ENCODE assay signal across 9 cellular contexts in genomic region chr11:61696602-61697001, GRCh38. TPM values are rescaled to one million over a fixed set of nuclear protein-coding genes. Genes with fewer than 3 reads are reported as not detected.
A peak's percentile ranks its signal among the peaks of the same experiment; 100 is the strongest.
DNase-seq lines count a peak whose midpoint lies in the region; ATAC-seq, FAIRE-seq and TF ChIP-seq lines count a peak whose summit lies in the region.
"Had no signal": no experiment of that assay in that cellular context is flagged by ENCODE, and none has a peak within 500 bp of the region (broad histone marks: within the 10 kb centered on the region; RNA-seq: fewer than 3 reads in every experiment).

No MANE protein-coding gene starts in this region.

- H3K9me3 ChIP-seq in SK-N-SH, result no peaks in the 10 kb centered on the region
- H3K9me3 ChIP-seq in kidney (ENCODE audit: control insufficient read depth in 1 of 2, low read length in 2 of 2), result no peaks in the 10 kb centered on the region
- no peaks in the 10 kb centered on the region for H3K9me3 ChIP-seq in stomach smooth muscle (ENCODE audit: control insufficient read depth in 2 of 2, low read length in 2 of 2)
- H3K9me3 ChIP-seq: ovary had no signal

- no peak overlapping the region for H2AFZ ChIP-seq in SK-N-SH (ENCODE audit: low read depth)

- H3K4me3 ChIP-seq in SK-N-SH (ENCODE audit: low read depth in 2 of 2, low read length in 1 of 2) (no peak overlapping the region), kidney (ENCODE audit: low read length in 2 of 2) (no peak overlapping the region), stomach smooth muscle (ENCODE audit: low read length in 2 of 2) (no peak overlapping the region)
- H3K4me3 ChIP-seq: ovary had no signal

- intact Hi-C loops in kidney (cut with DNase I), result no loop called here

- WGBS in SK-N-SH (ENCODE audit: low lambda C conversion rate), result 85% methylated on average over 3 of the region's 8 CpGs
- WGBS in adipose tissue, 3 donors, result 46 to 73% (median 64%) methylated on average over 7 to 8 of the region's 8 CpGs

- CTCF ChIA-PET in SK-N-SH (lab: Yijun Ruan, JAX), result interaction anchor here (2.6 kb wide), 1 partner anchor 37 kb away, joined by 12 read pairs; no protein-coding TSS in a partner anchor

- no peak for TF ChIP-seq RAD21 in SK-N-SH (IDR thresholded peaks at IDR 0.05; ENCODE audit: low read length)

- no peaks in the 10 kb centered on the region for H3F3A ChIP-seq in SK-N-SH (replicated peaks; ENCODE audit: insufficient read depth)

- no peak for FAIRE-seq in kidney (lab: Jason Lieb, UNC)

- H3K79me2 ChIP-seq in SK-N-SH (ENCODE audit: insufficient read depth), result no peaks in the 10 kb centered on the region

- H3K4me1 ChIP-seq in SK-N-SH (ENCODE audit: control insufficient read depth in 1 of 2, insufficient read depth in 2 of 2, low read depth in 1 of 2, low read length in 1 of 2) (peaks cover 20 to 53% of the 10 kb centered on the region in 2 experiments; a peak in 3 of 4 replicates), kidney (ENCODE audit: control insufficient read depth in 1 of 2, insufficient read depth in 1 of 2, low read depth in 1 of 2, low read length in 2 of 2) (peaks cover 60 to 61% of the 10 kb centered on the region in 2 donors), stomach smooth muscle (ENCODE audit: control insufficient read depth, insufficient read depth, low read length) (peaks cover 73% of the 10 kb centered on the region)

- H3K27ac ChIP-seq in SK-N-SH (ENCODE audit: low read depth in 2 of 2, low read length in 1 of 2), result no peak overlapping the region
- peak overlapping the region; percentile 39 for H3K27ac ChIP-seq in adipose tissue (ENCODE audit: low read depth, low read length)
- H3K27ac ChIP-seq in kidney (ENCODE audit: low read depth in 2 of 2, low read length in 2 of 2), result peak overlapping the region; percentile 51 to 71
- H3K27ac ChIP-seq in stomach smooth muscle (ENCODE audit: low read length), result peak overlapping the region; percentile 24

- POLR2A ChIA-PET in SK-N-SH (lab: Yijun Ruan, JAX), result no interaction called here

- H3K27me3 ChIP-seq in SK-N-SH (ENCODE audit: insufficient read depth) (no peaks in the 10 kb centered on the region), stomach smooth muscle (ENCODE audit: control insufficient read depth in 1 of 2, insufficient read depth in 2 of 2, low read length in 2 of 2) (no peaks in the 10 kb centered on the region)
- H3K27me3 ChIP-seq: ovary had no signal

- H4K20me1 ChIP-seq in SK-N-SH (ENCODE audit: insufficient read depth), result peaks cover 8% of the 10 kb centered on the region; the same call in 1 of the 2 replicates

- H3K36me3 ChIP-seq in SK-N-SH (replicated peaks in 1 of 2; ENCODE audit: control insufficient read depth in 1 of 2, insufficient read depth in 2 of 2, low read length in 1 of 2) (no peaks in the 10 kb centered on the region), kidney (ENCODE audit: control insufficient read depth in 1 of 2, insufficient read depth in 2 of 2, low read length in 2 of 2) (no peaks in the 10 kb centered on the region), stomach smooth muscle (ENCODE audit: control insufficient read depth in 2 of 2, insufficient read depth in 2 of 2, low read length in 2 of 2) (no peaks in the 10 kb centered on the region)
- H3K36me3 ChIP-seq: ovary had no signal

- no peak for ATAC-seq in SK-N-SH treated with all-trans-retinoic acid at 6 μM for 48 hours
- no peak for ATAC-seq in HG02885 (IDR thresholded peaks at IDR 0.05; ENCODE audit: poor library complexity, unreplicated experiment)
- no peak for ATAC-seq in GM21447 (IDR thresholded peaks at IDR 0.05; ENCODE audit: unreplicated experiment)

- no peaks in the 10 kb centered on the region for H3K9me2 ChIP-seq in SK-N-SH

- TF ChIP-seq CTCF in SK-N-SH (IDR thresholded peaks at IDR 0.05) (no peak), kidney (IDR thresholded peaks at IDR 0.05; ENCODE audit: borderline replicate concordance, extremely low read depth, insufficient read depth) (no peak)

- TF ChIP-seq EP300 in SK-N-SH (IDR thresholded peaks at IDR 0.05; ENCODE audit: borderline replicate concordance in 1 of 2, low read depth in 1 of 2, low read length in 1 of 2), result no peak

- DNase-seq in SK-N-SH (no peak), kidney (no peak), DMS79 treated with DMSO at 0.1 percent for 48 hours (lab: John Stamatoyannopoulos, UW) (no peak)

- H3K9ac ChIP-seq in SK-N-SH, result no peak overlapping the region
- H3K9ac ChIP-seq in kidney (ENCODE audit: low read length in 2 of 2), result peak overlapping the region in 1 of 2 donors; percentile 34
- no peak overlapping the region for H3K9ac ChIP-seq in stomach smooth muscle (ENCODE audit: low read length in 2 of 2)

- peak overlapping the region; percentile 55; the same call in 1 of the 2 replicates for H3K4me2 ChIP-seq in SK-N-SH

TF ChIP-seq in SK-N-SH, 30 proteins besides CTCF, POLR2A, EP300 and RAD21:
- no peak for TF ChIP-seq EZH2phosphoT487 (IDR thresholded peaks at IDR 0.05; ENCODE audit: borderline replicate concordance, low read depth)

TF ChIP-seq in SK-N-SH treated with all-trans-retinoic acid at 6 μM for 48 hours, 23 proteins besides CTCF, POLR2A, EP300 and RAD21:
- TF ChIP-seq ZNF70 (CRISPR knock-in tag; IDR thresholded peaks at IDR 0.05) (no peak), GLIS3 (CRISPR knock-in tag; IDR thresholded peaks at IDR 0.05) (no peak), TOX (CRISPR knock-in tag; IDR thresholded peaks at IDR 0.05; ENCODE audit: borderline replicate concordance) (no peak), ARNTL (CRISPR knock-in tag; IDR thresholded peaks at IDR 0.05; ENCODE audit: borderline replicate concordance, low read depth) (no peak), ZNF8 (CRISPR knock-in tag; IDR thresholded peaks at IDR 0.05) (no peak), TCF4 (CRISPR knock-in tag; IDR thresholded peaks at IDR 0.05; ENCODE audit: borderline replicate concordance) (no peak)

RNA-seq across cellular contexts. Expression of gene DAGLA, which starts 16.4 kb away (rescaled TPM):
- 2.7 and 3.3 TPM in 2 replicates for polyA plus RNA-seq in SK-N-SH (2012; rRNA removed)
- polyA plus RNA-seq in SK-N-SH (2012; cell fraction: cytosol; rRNA removed), result 1.2 and 2.2 TPM in 2 replicates
- polyA plus RNA-seq in SK-N-SH (2012; cell fraction: nucleus; rRNA removed), result 7.1 and 8.6 TPM in 2 replicates
- polyA plus RNA-seq in adipose tissue, result 1 to 10 TPM; 1.1 to 2.6 (median 2.1) TPM
- total RNA-seq in kidney, result 3.9 TPM
- 1.4 TPM for polyA plus RNA-seq in kidney (ENCODE audit: insufficient read depth, low read depth, low replicate concordance)

RNA-seq across cellular contexts. Expression of gene MYRF, which starts 55.8 kb away (rescaled TPM):
- polyA plus RNA-seq in SK-N-SH (2012; rRNA removed) (1.8 and 2.8 TPM in 2 replicates), adipose tissue (10 to 100 TPM in 1 of 3 donors, 1 to 10 TPM in 2; 4.0 to 13.4 (median 7.5) TPM), kidney (ENCODE audit: insufficient read depth, low read depth, low replicate concordance) (6.0 TPM)
- 0.97 and 1.4 TPM in 2 replicates for polyA plus RNA-seq in SK-N-SH (2012; cell fraction: cytosol; rRNA removed)
- polyA plus RNA-seq in SK-N-SH (2012; cell fraction: nucleus; rRNA removed), result 8.2 and 10.0 TPM in 2 replicates
- total RNA-seq in kidney, result 36.3 TPM

Comparison
In these comparisons a context has a peak if more than half of its experiments do, and no peak if none do; other contexts are left out.
1. H3K27ac ChIP-seq: peak in adipose tissue (single experiment), kidney (2 of 2) and stomach smooth muscle (single experiment); none in SK-N-SH (0 of 2).